8 cellular contexts compared by ENCODE assay signal in the genomic region with DNA sequence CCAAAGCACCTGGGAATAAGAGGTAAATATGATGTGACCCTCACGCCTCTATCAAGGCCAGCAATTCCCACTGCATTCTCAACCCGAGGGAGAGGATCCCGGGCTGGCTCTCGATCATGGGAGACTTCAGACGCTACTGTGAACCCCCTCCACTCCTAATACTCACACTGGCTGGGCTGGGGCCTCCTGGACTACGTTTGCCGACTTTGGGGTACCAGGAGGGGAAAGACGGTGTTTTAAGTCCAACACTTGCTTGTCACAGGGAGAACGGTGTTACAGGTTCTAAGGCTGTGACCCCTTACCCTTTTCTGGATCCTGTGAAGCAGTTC. TPM values are rescaled to one million over a fixed set of nuclear protein-coding genes. Genes with fewer than 3 reads are reported as not detected.
DNase-seq lines count a peak whose midpoint lies in the region; ATAC-seq and TF ChIP-seq lines count a peak whose summit lies in the region.

No MANE protein-coding gene starts in this region.

- H3K4me1 ChIP-seq in H9 (ENCODE audit: insufficient read depth, low read length) (peaks cover 10% of the 10 kb centered on the region), ovary (ENCODE audit: insufficient read depth) (peaks cover 20% of the 10 kb centered on the region)

- peak overlapping the region; percentile 48 for H4K91ac ChIP-seq in H9 (ENCODE audit: insufficient read length, low read depth, low read length)

- H3K56ac ChIP-seq in H9 (ENCODE audit: insufficient read length, low read depth, low read length): peak overlapping the region; percentile 25

- H3K27ac Mint-ChIP-seq in H9: peak overlapping the region; percentile 100

- H2BK12ac ChIP-seq in H9 (ENCODE audit: insufficient read length, low read depth, low read length): no peak overlapping the region

- intact Hi-C loops in ovary (cut with DNase I): loop anchor here (2.0 to 5.0 kb wide), 4 partner anchors 36 to 80 kb away; a partner anchor contains a TSS

- H2BK5ac ChIP-seq in H9 (ENCODE audit: insufficient read length, low read length): peak overlapping the region; percentile 62

- H3K36me3 Mint-ChIP-seq in H9 (ENCODE audit: insufficient read depth in 1 of 3, low read depth in 3 of 3): peaks cover 50 to 77% (median 67%) of the 10 kb centered on the region in 3 experiments

- no peaks in the 10 kb centered on the region for H4K20me1 ChIP-seq in H9 (ENCODE audit: control insufficient read depth, insufficient read depth, insufficient read length)

- peak overlapping the region; percentile 77 for H3K14ac ChIP-seq in H9 (ENCODE audit: insufficient read depth, low read length)

- ATAC-seq in GM19467 (IDR thresholded peaks at IDR 0.05; ENCODE audit: unreplicated experiment): no peak

- H3K9ac ChIP-seq in H9 (ENCODE audit: extremely low read depth, insufficient read length, low read length): peak overlapping the region; percentile 93

- peak overlapping the region; percentile 81 for H3K18ac ChIP-seq in H9 (ENCODE audit: insufficient read length, low read depth, low read length)

- peak overlapping the region; percentile 0; the same call in 1 of the 2 replicates for H3K4ac ChIP-seq in H9 (ENCODE audit: low read depth, low read length)

- peaks cover 11% of the 10 kb centered on the region for H3K79me1 ChIP-seq in H9 (ENCODE audit: insufficient read depth, low read depth, low read length, poor library complexity, severe bottlenecking)

- peaks cover 10% of the 10 kb centered on the region for H3K23me2 ChIP-seq in H9 (ENCODE audit: insufficient read length, low read depth, low read length, poor library complexity, severe bottlenecking)

- no peaks in the 10 kb centered on the region for H3K27me3 Mint-ChIP-seq in H9 (ENCODE audit: low read depth)

- TF ChIP-seq CTCF in H9 (conservative IDR thresholded peaks at IDR 0.05): no peak
- TF ChIP-seq CTCF in fibroblast of pulmonary artery (IDR thresholded peaks at IDR 0.05; ENCODE audit: low read length, missing control alignments): no peak
- no peak for TF ChIP-seq CTCF in ovary (IDR thresholded peaks at IDR 0.05)

- no peaks in the 10 kb centered on the region for H3K9me3 Mint-ChIP-seq in H9

- no peaks in the 10 kb centered on the region for H3K36me3 ChIP-seq in ovary

- H2BK15ac ChIP-seq in H9 (ENCODE audit: low read depth, low read length): no peak overlapping the region

- no peak for DNase-seq in H9
- DNase-seq in SW480 (ENCODE audit: low spot score): peak; percentile 20
- no peak for DNase-seq in fibroblast of pulmonary artery (ENCODE audit: low read depth)
- peak in 3 of 5 donors; percentile 20 to 35 (median 26) for DNase-seq in ovary
- DNase-seq in NCI-H345 treated with DMSO at 0.1 percent for 48 hours (lab: John Stamatoyannopoulos, UW; ENCODE audit: unreplicated experiment): no peak
- DNase-seq in T1000 (lab: John Stamatoyannopoulos, UW): no peak
- DNase-seq in dedifferentiated amniotic fluid mesenchymal stem cell (ENCODE audit: extremely low spot score): no peak

- peak overlapping the region; percentile 99 to 100 for H3K4me3 Mint-ChIP-seq in H9

- no peak overlapping the region for H3T11ph ChIP-seq in H9 (ENCODE audit: low read length)

- peak overlapping the region; percentile 99 for H3K4me3 ChIP-seq in fibroblast of pulmonary artery (replicated peaks; ENCODE audit: low read depth, low read length)
- peak overlapping the region; percentile 92 for H3K4me3 ChIP-seq in ovary

- H3K9me3 ChIP-seq in H9 (ENCODE audit: control insufficient read depth, low read depth, low read length) (no peaks in the 10 kb centered on the region), ovary (no peaks in the 10 kb centered on the region)

- H3K4me1 Mint-ChIP-seq in H9: peaks cover 47 to 51% of the 10 kb centered on the region in 2 experiments

- no peak overlapping the region for H2BK20ac ChIP-seq in H9 (ENCODE audit: low read depth, low read length, poor library complexity, severe bottlenecking)

- H3K27ac ChIP-seq in H9 (ENCODE audit: insufficient read length, low read depth, low read length): peak overlapping the region; percentile 50
- peak overlapping the region; percentile 75 to 84 for H3K27ac ChIP-seq in ovary

- H4K5ac ChIP-seq in H9 (ENCODE audit: insufficient read length, low read depth, low read length): peak overlapping the region; percentile 77

- no peak for TF ChIP-seq POLR2A in ovary (IDR thresholded peaks at IDR 0.05)

- H3K27me3 ChIP-seq in H9 (ENCODE audit: insufficient read depth, low read length) (no peaks in the 10 kb centered on the region), ovary (no peaks in the 10 kb centered on the region)

- WGBS in H9 (ENCODE audit: extremely low coverage, insufficient read length, low lambda C conversion rate): no CpG with 5 or more reads among the region's 9 CpGs
- 0 to 1% (median 1%) methylated on average over 9 of the region's 9 CpGs for WGBS in ovary, 3 donors

- peak overlapping the region; percentile 10 for H2AK5ac ChIP-seq in H9 (ENCODE audit: insufficient read length, low read length)

- H2BK120ac ChIP-seq in H9 (ENCODE audit: low read depth, low read length, poor library complexity, severe bottlenecking): no peak overlapping the region

- H3K23ac ChIP-seq in H9 (ENCODE audit: insufficient read length, low read depth, low read length): no peak overlapping the region

- peaks cover 48% of the 10 kb centered on the region; the same call in 1 of the 2 replicates for H3K79me2 ChIP-seq in H9 (ENCODE audit: insufficient read depth, low read length)

- H2AFZ ChIP-seq in H9 (ENCODE audit: low read length): no peak overlapping the region

- TF ChIP-seq EP300 in ovary (IDR thresholded peaks at IDR 0.05): no peak

- peak overlapping the region; percentile 82 for H3K4me2 ChIP-seq in H9 (ENCODE audit: insufficient read depth, insufficient read length, low read length)

- H4K8ac ChIP-seq in H9 (replicated peaks; ENCODE audit: insufficient read length, low read depth, low read length): peak overlapping the region; percentile 18

RNA-seq across cellular contexts. Expression of a gene that starts 0.5 kb away (rescaled TPM):
- 1,176 and 1,204 TPM in 2 replicates for total RNA-seq in H9 (2021)
- total RNA-seq in ovary: 1,000 to 10,000 TPM; 1,240 to 2,316 (median 1,807) TPM
- 1,000 to 10,000 TPM; 2,768 to 3,183 TPM for polyA plus RNA-seq in ovary

RNA-seq across cellular contexts. Expression of a gene that starts 27.5 kb away (rescaled TPM):
- total RNA-seq in H9 (2021) (46.5 and 50.7 TPM in 2 replicates), ovary (10 to 100 TPM in 1 of 7 donors, 1 to 10 TPM in 6; 5.7 to 12.5 (median 7.7) TPM)
- polyA plus RNA-seq in ovary: 1 to 10 TPM; 7.8 to 9.7 TPM

RNA-seq across cellular contexts. Expression of a gene that starts 36.5 kb away (rescaled TPM):
- total RNA-seq in H9 (2021) (435 and 449 TPM in 2 replicates), ovary (100 to 1,000 TPM; 109 to 328 (median 212) TPM)
- 100 to 1,000 TPM; 215 to 299 TPM for polyA plus RNA-seq in ovary

RNA-seq across cellular contexts. Expression of a gene that starts 38.5 kb away (rescaled TPM):
- total RNA-seq in H9 (2021): 3.6 and 5.5 TPM in 2 replicates
- total RNA-seq in ovary: 10 to 100 TPM in 2 of 7 donors, 1 to 10 TPM in 4, under 1 TPM in 1; 0.90 to 13.4 (median 3.1) TPM
- polyA plus RNA-seq in ovary: 10 to 100 TPM in 1 of 2 donors, 1 to 10 TPM in 1; 6.7 to 39.4 TPM

Comparison
In these comparisons a context has a peak if more than half of its experiments do, and no peak if none do; other contexts are left out.
1. DNase-seq: peak in SW480 (single experiment) and ovary (3 of 5); none in H9 (single experiment), fibroblast of pulmonary artery (single experiment), NCI-H345 treated with DMSO at 0.1 percent for 48 hours (single experiment), T1000 (single experiment) and dedifferentiated amniotic fluid mesenchymal stem cell (single experiment).